Comparison of ENCODE assay signal across 2 cellular contexts in genomic region chr13:46604226-46604968, GRCh38.
TF ChIP-seq lines count a peak whose summit lies in the region.

No MANE protein-coding gene starts in this region.

TF ChIP-seq in HEK293, 187 proteins besides CTCF, POLR2A, EP300 and RAD21:
- TF ChIP-seq ZNF791 (tag by site-specific recombination; IDR thresholded peaks at IDR 0.05) (no peak), ZNF223 (tag by site-specific recombination; IDR thresholded peaks at IDR 0.05) (no peak), ZNF366 (tag by site-specific recombination; conservative IDR thresholded peaks at IDR 0.05) (0 out of 2 replicates have a peak, but pooled peaks have one; percentile 16), ZNF600 (tag by site-specific recombination; IDR thresholded peaks at IDR 0.05) (peak; percentile 95)

TF ChIP-seq in K562, 482 proteins besides CTCF, POLR2A, EP300 and RAD21:
- TF ChIP-seq CBFA2T3 (IDR thresholded peaks at IDR 0.05) = peak; percentile 52; the same call in 1 of the 2 replicates
- no peak for TF ChIP-seq POLR2G (IDR thresholded peaks at IDR 0.05; ENCODE audit: low read depth, low read length)
- 0 out of 2 replicates have a peak, but pooled peaks have one; percentile 36 for TF ChIP-seq TAL1 (IDR thresholded peaks at IDR 0.05)
- no peak for TF ChIP-seq ZNF280A (IDR thresholded peaks at IDR 0.05; ENCODE audit: low read depth, partially characterized antibody)
- peak; percentile 55 for TF ChIP-seq ARID1B (IDR thresholded peaks at IDR 0.05)
- peak; percentile 25; the same call in 1 of the 2 replicates for TF ChIP-seq SMARCA4 (IDR thresholded peaks at IDR 0.05)
- peak; percentile 26 for TF ChIP-seq MEIS2 (IDR thresholded peaks at IDR 0.05; ENCODE audit: partially characterized antibody)
- no peak for TF ChIP-seq ZNF518B (CRISPR knock-in tag; IDR thresholded peaks at IDR 0.05)
- no peak for TF ChIP-seq NR2F6 (CRISPR knock-in tag; IDR thresholded peaks at IDR 0.05)
- no peak for TF ChIP-seq HSF4 (CRISPR knock-in tag; IDR thresholded peaks at IDR 0.05; ENCODE audit: borderline replicate concordance)
- TF ChIP-seq ZNF282 (CRISPR knock-in tag; IDR thresholded peaks at IDR 0.05) = no peak
- no peak for TF ChIP-seq ZNF165 (CRISPR knock-in tag; IDR thresholded peaks at IDR 0.05; ENCODE audit: borderline replicate concordance)
- TF ChIP-seq ZNF146 (CRISPR knock-in tag; IDR thresholded peaks at IDR 0.05; ENCODE audit: unreplicated experiment) = no peak
- peak; percentile 29; the same call in 1 of the 2 replicates for TF ChIP-seq SOX6 (IDR thresholded peaks at IDR 0.05)
- TF ChIP-seq DPF2 (IDR thresholded peaks at IDR 0.05) = peak; percentile 25; the same call in 1 of the 2 replicates
- TF ChIP-seq TEAD4 (IDR thresholded peaks at IDR 0.05; ENCODE audit: low read length) = peak; percentile 46; the same call in 1 of the 2 replicates
- TF ChIP-seq TEAD4 (CRISPR knock-in tag; IDR thresholded peaks at IDR 0.05; ENCODE audit: borderline replicate concordance) = no peak
- TF ChIP-seq ZFPM2 (CRISPR knock-in tag; IDR thresholded peaks at IDR 0.05) = no peak
